In genomic region chr2:182718459-182718858, GRCh38 we compare ENCODE assay signal across 29 cellular contexts. TPM values are rescaled to one million over a fixed set of nuclear protein-coding genes. Genes with fewer than 3 reads are reported as not detected.
DNase-seq lines count a peak whose midpoint lies in the region; ATAC-seq, FAIRE-seq and TF ChIP-seq lines count a peak whose summit lies in the region.
"Had no signal": no experiment of that assay in that cellular context is flagged by ENCODE, and none has a peak within 500 bp of the region (broad histone marks: within the 10 kb centered on the region; RNA-seq: fewer than 3 reads in every experiment).

No MANE protein-coding gene starts in this region.

- BruUV-seq in GM12878 (replicated peaks; lab: Mats Ljungman, UMichigan) (no TSS peak), Calu3 (replicated peaks; lab: Mats Ljungman, UMichigan) (no TSS peak)

- H3K9me2 ChIP-seq in MM.1S (replicated peaks; ENCODE audit: insufficient read depth, low read length): no peaks in the 10 kb centered on the region

- H3K9ac ChIP-seq in BLaER1 treated with 17β-estradiol and CSF1 and Interleukin-3, amounts not matched to agents 10 nM and 100 nM: peak overlapping the region in 9 of 11 experiments; percentile 87 to 96 (median 92); a peak in 13 of 22 replicates
- H3K9ac ChIP-seq in MM.1S (ENCODE audit: low read length) (peak overlapping the region; percentile 99), GM12878 (ENCODE audit: control insufficient read depth, insufficient read depth, low read length) (no peak overlapping the region)
- H3K9ac ChIP-seq: GM23248 had no signal

- no peak overlapping the region for H3K27ac Mint-ChIP-seq in Calu3 (ENCODE audit: unreplicated experiment)
- H3K27ac Mint-ChIP-seq: activated CD4-positive, alpha-beta T cell treated with anti-CD3 and anti-CD28 coated beads, Interleukin-2, amount 10 ng/mL, durations not matched to agents 24 days and 14 days; activated naive CD8-positive, alpha-beta T cell; immature natural killer cell; nephron progenitor cell had no signal

- no peaks in the 10 kb centered on the region for H3K9me3 Mint-ChIP-seq in Calu3 (ENCODE audit: low read depth, unreplicated experiment)
- H3K9me3 Mint-ChIP-seq: activated CD4-positive, alpha-beta T cell treated with anti-CD3 and anti-CD28 coated beads, Interleukin-2, amount 10 ng/mL, durations not matched to agents 24 days and 14 days; immature natural killer cell; nephron progenitor cell; T-cell had no signal

- peak overlapping the region; percentile 86 to 99 (median 93); a peak in 20 of 22 replicates for H3K4me2 ChIP-seq in BLaER1 treated with 17β-estradiol and CSF1 and Interleukin-3, amounts not matched to agents 10 nM and 100 nM
- H3K4me2 ChIP-seq in MM.1S (ENCODE audit: low read depth, low read length): peak overlapping the region; percentile 66
- H3K4me2 ChIP-seq in GM12878 (ENCODE audit: control insufficient read depth, insufficient read depth): peak overlapping the region; percentile 60

- H3K27me3 ChIP-seq in BLaER1 treated with 17β-estradiol and CSF1 and Interleukin-3, amounts not matched to agents 10 nM and 100 nM: no peaks in the 10 kb centered on the region
- H3K27me3 ChIP-seq in MM.1S (replicated peaks; ENCODE audit: insufficient read depth, low read length) (no peaks in the 10 kb centered on the region), GM12878 (replicated peaks in 1 of 2; ENCODE audit: control insufficient read depth in 2 of 2, insufficient read depth in 2 of 2, low read length in 1 of 2) (no peaks in the 10 kb centered on the region), spleen (replicated peaks in 1 of 7) (no peaks in the 10 kb centered on the region)
- H3K27me3 ChIP-seq: MG63, SJCRH30, testis had no signal

- no peak for ATAC-seq in GM12878
- no peak for ATAC-seq in GM21423 (IDR thresholded peaks at IDR 0.05; ENCODE audit: unreplicated experiment)
- ATAC-seq: stimulated activated naive CD8-positive, alpha-beta T cell treated with anti-CD3 and anti-CD28 coated beads, Interleukin-15, Interleukin-2, amounts not matched to agents 100 U/mL and 50 U/mL, for 24 hours; T-cell had no signal

- FAIRE-seq in GM12878 (lab: Jason Lieb, UNC): peak; percentile 57
- FAIRE-seq: urothelium cell line had no signal

- RAD21 ChIA-PET in GM12878 (lab: Charles Lee; ENCODE audit: unreplicated experiment): no interaction called here

- peaks cover 25 to 60% (median 44%) of the 10 kb centered on the region in 11 experiments for H3K36me3 ChIP-seq in BLaER1 treated with 17β-estradiol and CSF1 and Interleukin-3, amounts not matched to agents 10 nM and 100 nM
- H3K36me3 ChIP-seq in MM.1S (replicated peaks; ENCODE audit: insufficient read depth, low read length) (no peaks in the 10 kb centered on the region; the same call in 1 of the 2 replicates), GM12878 (ENCODE audit: control insufficient read depth in 2 of 2, insufficient read depth in 2 of 2, low read length in 1 of 2) (no peaks in the 10 kb centered on the region; a peak in 1 of 4 replicates), spleen (peaks cover 0 to 38% (median 18%) of the 10 kb centered on the region in 6 donors)

- CTCF ChIA-PET in GM12878 (lab: Yijun Ruan, JAX): interaction anchor here (0.5 to 2.2 kb wide), 2 partner anchors 8 to 311 kb away, joined by 3 to 5 read pairs; no protein-coding TSS in a partner anchor
- CTCF ChIA-PET in Calu3 (lab: Charles Lee): no interaction called here

- DNase-seq in MM.1S: no peak
- no peak for DNase-seq in GM12878 (ENCODE audit: low read depth, low spot score)
- DNase-seq in spleen: no peak
- no peak for DNase-seq in DMS114 treated with DMSO at 0.1 percent for 48 hours (lab: John Stamatoyannopoulos, UW; ENCODE audit: unreplicated experiment)
- DNase-seq in Calu3: no peak
- DNase-seq: activated CD4-positive, alpha-beta T cell treated with anti-CD3 and anti-CD28 coated beads, Interleukin-2, amount 10 ng/mL, durations not matched to agents 24 days and 14 days; activated effector memory CD4-positive, alpha-beta T cell treated with Interleukin-2 at 50 U/mL for 16 hours; anterior cingulate cortex; C1 segment of cervical spinal cord; DMS53; GM23248; immature natural killer cell; mammary epithelial cell; MG63; NCI-H1417; NCI-H2029; NCI-H345; NCI-H69; nephron progenitor cell; retina; SJCRH30; stimulated activated naive CD8-positive, alpha-beta T cell treated with anti-CD3 and anti-CD28 coated beads, Interleukin-15, Interleukin-2, amounts not matched to agents 100 U/mL and 50 U/mL, for 24 hours; T-cell; testis had no signal

- H3K9me3 ChIP-seq in BLaER1 treated with 17β-estradiol and CSF1 and Interleukin-3, amounts not matched to agents 10 nM and 100 nM (replicated peaks in 1 of 11): peaks cover 0 to 4% (median 0%) of the 10 kb centered on the region in 11 experiments; a peak in 1 of 22 replicates
- H3K9me3 ChIP-seq in MM.1S (replicated peaks; ENCODE audit: insufficient read depth, low read length) (no peaks in the 10 kb centered on the region), GM12878 (replicated peaks; ENCODE audit: control insufficient read depth, insufficient read depth, low read length) (no peaks in the 10 kb centered on the region), spleen (no peaks in the 10 kb centered on the region)
- H3K9me3 ChIP-seq: MG63, SJCRH30, testis had no signal

- no peak overlapping the region for H3K4me3 Mint-ChIP-seq in Calu3 (ENCODE audit: low read depth, unreplicated experiment)
- H3K4me3 Mint-ChIP-seq: activated CD4-positive, alpha-beta T cell treated with anti-CD3 and anti-CD28 coated beads, Interleukin-2, amount 10 ng/mL, durations not matched to agents 24 days and 14 days; activated naive CD8-positive, alpha-beta T cell had no signal

- H3K79me2 ChIP-seq in MM.1S (ENCODE audit: low read length) (peaks cover 28% of the 10 kb centered on the region), GM12878 (ENCODE audit: control insufficient read depth, insufficient read depth, low read length) (peaks cover 13% of the 10 kb centered on the region)

- no peak for TF ChIP-seq EP300 in GM12878 (IDR thresholded peaks at IDR 0.05; ENCODE audit: borderline replicate concordance in 1 of 2, control insufficient read depth in 1 of 2, low read depth in 2 of 2, low read length in 2 of 2)

- peaks cover 38% of the 10 kb centered on the region for H3F3A ChIP-seq in MM.1S (ENCODE audit: insufficient read depth, low read length)

- peaks cover 29 to 61% (median 53%) of the 10 kb centered on the region in 10 experiments for H3K4me1 ChIP-seq in BLaER1 treated with 17β-estradiol and CSF1 and Interleukin-3, amounts not matched to agents 10 nM and 100 nM
- H3K4me1 ChIP-seq in MM.1S (ENCODE audit: low read length) (peaks cover 11% of the 10 kb centered on the region), GM12878 (ENCODE audit: control insufficient read depth, insufficient read depth, low read length) (peaks cover 5% of the 10 kb centered on the region; the same call in 1 of the 2 replicates), spleen (peaks cover 11 to 73% (median 48%) of the 10 kb centered on the region in 6 donors)
- H3K4me1 ChIP-seq: SJCRH30 had no signal

- peaks cover 0 to 6% (median 0%) of the 10 kb centered on the region in 11 experiments; a peak in 1 of 22 replicates for H4K20me1 ChIP-seq in BLaER1 treated with 17β-estradiol and CSF1 and Interleukin-3, amounts not matched to agents 10 nM and 100 nM
- H4K20me1 ChIP-seq in MM.1S (ENCODE audit: insufficient read depth, low read length) (no peaks in the 10 kb centered on the region), GM12878 (ENCODE audit: control insufficient read depth, insufficient read depth) (no peaks in the 10 kb centered on the region)

- peak overlapping the region in 10 of 11 experiments; percentile 18 to 98 (median 95); a peak in 18 of 22 replicates for H3K27ac ChIP-seq in BLaER1 treated with 17β-estradiol and CSF1 and Interleukin-3, amounts not matched to agents 10 nM and 100 nM
- peak overlapping the region; percentile 95 for H3K27ac ChIP-seq in MM.1S (ENCODE audit: low read length)
- no peak overlapping the region; the same call in 1 of the 2 replicates for H3K27ac ChIP-seq in GM12878 (ENCODE audit: control insufficient read depth, insufficient read depth)
- peak overlapping the region in 5 of 8 donors; percentile 88 to 92 (median 91) for H3K27ac ChIP-seq in spleen
- H3K27ac ChIP-seq: GM23248, SJCRH30, testis had no signal

- no peaks in the 10 kb centered on the region for H3K27me3 Mint-ChIP-seq in Calu3 (ENCODE audit: unreplicated experiment)
- H3K27me3 Mint-ChIP-seq: activated CD4-positive, alpha-beta T cell treated with anti-CD3 and anti-CD28 coated beads, Interleukin-2, amount 10 ng/mL, durations not matched to agents 24 days and 14 days; activated naive CD8-positive, alpha-beta T cell; T-cell had no signal

- POLR2A ChIA-PET in GM12878 (lab: Charles Lee): no interaction called here

- peak overlapping the region in 8 of 10 experiments; percentile 17 to 99 (median 90); a peak in 15 of 20 replicates for H3K4me3 ChIP-seq in BLaER1 treated with 17β-estradiol and CSF1 and Interleukin-3, amounts not matched to agents 10 nM and 100 nM
- H3K4me3 ChIP-seq in MM.1S (ENCODE audit: low read length) (peak overlapping the region; percentile 30; the same call in 1 of the 2 replicates), GM12878 (0 out of 2 replicates have a peak overlapping the region, but pooled peaks have one; percentile 93), spleen (peak overlapping the region in 1 of 8 donors; percentile 98)
- H3K4me3 ChIP-seq: GM23248, MG63, SJCRH30, skin epidermis, testis had no signal

- TF ChIP-seq POLR2A in GM12878 (IDR thresholded peaks at IDR 0.05; ENCODE audit: low read depth, low read length) (no peak), spleen (IDR thresholded peaks at IDR 0.05) (no peak)

- 0% methylated on average over 4 of the region's 4 CpGs for WGBS in GM12878 (ENCODE audit: insufficient coverage, insufficient replicate concordance, low lambda C conversion rate, missing lambda C conversion rate)
- WGBS in spleen, 5 donors: 67 to 76% (median 70%) methylated on average over 4 of the region's 4 CpGs

- TF ChIP-seq CTCF in MM.1S (IDR thresholded peaks at IDR 0.05; ENCODE audit: low read length) (no peak), GM12878 (IDR thresholded peaks at IDR 0.05 in 2 of 3, conservative IDR thresholded peaks at IDR 0.05 in 1 of 3; ENCODE audit: control insufficient read depth in 2 of 3, extremely low read depth in 1 of 3, insufficient read depth in 1 of 3, low read depth in 3 of 3, low read length in 3 of 3) (no peak), spleen (IDR thresholded peaks at IDR 0.05 in 8 of 11, conservative IDR thresholded peaks at IDR 0.05 in 3 of 11) (no peak), Calu3 (IDR thresholded peaks at IDR 0.05; ENCODE audit: unreplicated experiment) (no peak)

- H2AFZ ChIP-seq in MM.1S (ENCODE audit: low read length): no peak overlapping the region
- peak overlapping the region; percentile 16; the same call in 1 of the 2 replicates for H2AFZ ChIP-seq in GM12878 (ENCODE audit: control insufficient read depth, low read depth, low read length)

- in situ Hi-C loops in GM12878 (cut with MboI): no loop called here

- TF ChIP-seq RAD21 in GM12878 (IDR thresholded peaks at IDR 0.05; ENCODE audit: insufficient read depth, low read depth, low read length): no peak

- H3K36me3 Mint-ChIP-seq in Calu3 (ENCODE audit: insufficient read depth, unreplicated experiment): peaks cover 21% of the 10 kb centered on the region

- intact Hi-C loops in GM12878 (cut with micrococcal nuclease; ENCODE audit: unreplicated experiment) (no loop called here), spleen (cut with DNase I; ENCODE audit: low total_unique reads) (no loop called here), Calu3 (cut with micrococcal nuclease; ENCODE audit: unreplicated experiment) (no loop called here)

- SMC1A ChIA-PET in GM12878 (lab: Charles Lee; ENCODE audit: uncharacterized antibody, unreplicated experiment): interaction anchor here (1.9 to 6.2 kb wide), 3 partner anchors 12 to 52 kb away, joined by 7 to 37 read pairs (median 10); no protein-coding TSS in a partner anchor

- H3K4me1 Mint-ChIP-seq in Calu3 (ENCODE audit: low read depth, unreplicated experiment): peaks cover 8% of the 10 kb centered on the region
- H3K4me1 Mint-ChIP-seq: nephron progenitor cell had no signal

RNA-seq across cellular contexts. Expression of gene DNAJC10, which starts 2.4 kb away (rescaled TPM):
- 124 and 133 TPM in 2 replicates for total RNA-seq in GM12878 (2013; cell fraction: nucleolus; rRNA removed)
- 35.8 and 50.2 TPM in 2 replicates for total RNA-seq in GM12878 (2014; rRNA removed)
- total RNA-seq in GM12878 (2014; rRNA removed; fragmentation: Illumina TruSeq; extraction: Trizol): 51.0 and 56.1 TPM in 2 replicates
- total RNA-seq in GM12878 (2021): 56.7 and 61.7 TPM in 2 replicates
- polyA plus RNA-seq in GM12878 (2011; ENCODE audit: low read depth): 8.5 TPM
- 40.6 and 67.6 TPM in 2 replicates for polyA plus RNA-seq in GM12878 (2011; rRNA removed)
- polyA plus RNA-seq in GM12878 (2011; cell fraction: cytosol; rRNA removed): 12.1 and 12.6 TPM in 2 replicates
- 62.5 and 64.6 TPM in 2 replicates for polyA plus RNA-seq in GM12878 (2011; cell fraction: nucleus; rRNA removed)
- polyA plus RNA-seq in GM12878 (2012): 17.5 and 21.3 TPM in 2 replicates
- polyA plus RNA-seq in GM12878 (2014; fragmentation: Illumina TruSeq; extraction: Trizol): 34.2 and 44.9 TPM in 2 replicates
- 10 to 100 TPM in 1 of 2 experiments, 1 to 10 TPM in 1; 9.1 to 11.5 TPM for polyA plus RNA-seq in GM12878 (2014; fragmentation: Nextera tagmentation; extraction: Ambion mirVana)
- 26.8 and 30.0 TPM in 2 replicates for polyA plus RNA-seq in GM12878 (2014; rRNA removed)
- 10 to 100 TPM; 64.8 to 67.9 TPM for polyA plus RNA-seq in GM12878 (2016; fragmentation: Nextera tagmentation; extraction: Ambion mirVana)
- 21.1 and 30.6 TPM in 2 replicates for polyA minus RNA-seq in GM12878 (2011; rRNA and poly(A)+ RNA removed)
- 15.1 and 17.2 TPM in 2 replicates for polyA minus RNA-seq in GM12878 (2011; cell fraction: cytosol; rRNA and poly(A)+ RNA removed)
- polyA minus RNA-seq in GM12878 (2011; cell fraction: nucleus; rRNA and poly(A)+ RNA removed): 14.9 and 18.2 TPM in 2 replicates
- total RNA-seq in spleen: 100 to 1,000 TPM in 1 of 7 donors, 10 to 100 TPM in 6; 54.3 to 108 (median 81.9) TPM
- 10 to 100 TPM; 25.7 to 30.4 (median 25.8) TPM for polyA plus RNA-seq in spleen
- total RNA-seq in Calu3 (2022): 178 and 210 TPM in 2 replicates
